9 cellular contexts compared by ENCODE assay signal in the genomic region with DNA sequence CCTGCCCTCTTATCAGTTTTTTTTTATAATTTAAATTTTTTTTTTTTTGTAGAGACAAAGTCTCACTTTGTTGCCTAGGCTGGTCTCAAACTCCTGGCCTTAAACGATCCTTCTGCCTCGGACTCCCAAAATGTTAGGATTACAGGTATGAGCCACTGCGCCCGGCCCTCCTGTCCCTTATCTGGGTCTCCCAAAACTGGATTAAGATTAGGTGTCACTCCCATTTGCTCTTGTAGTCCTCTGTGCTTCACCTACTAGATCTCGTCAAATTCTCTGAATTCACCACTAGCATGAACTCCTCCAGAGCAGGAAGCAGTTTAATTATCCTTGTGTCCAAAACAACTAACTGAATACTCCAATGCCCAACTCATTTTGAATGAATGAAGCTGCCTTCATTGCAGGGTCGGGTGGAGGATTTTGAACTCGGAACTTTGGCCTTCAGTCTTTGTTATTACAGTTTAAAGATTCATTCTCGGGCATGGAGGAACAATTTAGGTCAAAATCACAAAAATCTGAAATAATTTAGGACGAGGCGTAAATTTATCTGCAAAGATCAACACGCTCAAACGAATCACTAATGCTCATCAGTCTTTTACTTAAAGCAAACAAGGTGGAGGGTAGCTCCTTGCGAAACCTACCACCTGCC. TPM values are rescaled to one million over a fixed set of nuclear protein-coding genes. Genes with fewer than 3 reads are reported as not detected.
DNase-seq lines count a peak whose midpoint lies in the region; ATAC-seq and TF ChIP-seq lines count a peak whose summit lies in the region.
"Had no signal": no experiment of that assay in that cellular context is flagged by ENCODE, and none has a peak within 500 bp of the region (broad histone marks: within the 10 kb centered on the region; RNA-seq: fewer than 3 reads in every experiment).

No MANE protein-coding gene starts in this region.

- no peaks in the 10 kb centered on the region for H3K9me3 Mint-ChIP-seq in activated B cell treated with CpG ODN at 0.5 μM for 24 hours
- H3K9me3 Mint-ChIP-seq in stimulated activated naive B cell treated with anti-CD40 and anti-IgM and Interleukin-4, amounts not matched to agents 10 μg/mL and 1 μg/mL and 100 μg/mL, for 72 hours, result no peaks in the 10 kb centered on the region

- CTCF ChIA-PET in activated B cell treated with CpG ODN at 0.5 μM for 24 hours (lab: Charles Lee), result interaction anchor here (0.7 to 1.3 kb wide), 2 partner anchors 25 to 101 kb away, joined by 4 read pairs; partner anchors contain the start of gene TUFM

- peak overlapping the region; percentile 87; the same call in 1 of the 2 replicates for H3K4me3 ChIP-seq in iPS DF 6.9 (ENCODE audit: low read length)

- peaks cover 37% of the 10 kb centered on the region for H3K4me1 Mint-ChIP-seq in activated B cell treated with CpG ODN at 0.5 μM for 24 hours
- H3K4me1 Mint-ChIP-seq in stimulated activated naive B cell treated with anti-CD40 and anti-IgM and Interleukin-4, amounts not matched to agents 10 μg/mL and 1 μg/mL and 100 μg/mL, for 72 hours, result peaks cover 26 to 58% of the 10 kb centered on the region in 2 donors

- no peak for TF ChIP-seq CTCF in activated B cell treated with CpG ODN at 0.5 μM for 24 hours (IDR thresholded peaks at IDR 0.05)

- POLR2A ChIA-PET in activated B cell treated with CpG ODN at 0.5 μM for 24 hours (lab: Charles Lee), result interaction anchor here (0.5 to 5.1 kb wide), 24 partner anchors 9 to 1271 kb away, joined by 3 to 74 read pairs (median 8); partner anchors contain the start of genes APOBR, CD19, CLN3 and NFATC2IP

- H3K36me3 ChIP-seq in iPS DF 6.9 (ENCODE audit: control insufficient read depth, insufficient read depth, low read length), result peaks cover 13% of the 10 kb centered on the region; the same call in 1 of the 2 replicates

- peak; percentile 14 for DNase-seq in NCI-H748 (lab: John Stamatoyannopoulos, UW; ENCODE audit: unreplicated experiment)
- no peak for DNase-seq in NCI-H748 treated with DMSO at 0.1 percent for 48 hours (lab: John Stamatoyannopoulos, UW)
- no peak for DNase-seq in activated B cell treated with CpG ODN at 0.5 μM for 24 hours
- DNase-seq in iPS DF 6.9 (ENCODE audit: low read depth, low spot score), result no peak
- no peak for DNase-seq in stimulated activated naive B cell treated with anti-CD40 and anti-IgM and Interleukin-4, amounts not matched to agents 10 μg/mL and 1 μg/mL and 100 μg/mL, for 72 hours
- DNase-seq in NCI-H2029 (lab: John Stamatoyannopoulos, UW), result no peak
- no peak for DNase-seq in islet precursor cell
- DNase-seq in NCI-H446 (lab: John Stamatoyannopoulos, UW), result no peak

- no peaks in the 10 kb centered on the region; the same call in 1 of the 2 replicates for H3K4me1 ChIP-seq in iPS DF 6.9 (ENCODE audit: control insufficient read depth, insufficient read depth, low read length)

- H3K27me3 ChIP-seq in iPS DF 6.9 (ENCODE audit: control insufficient read depth, insufficient read depth, low read length), result no peaks in the 10 kb centered on the region

- peak overlapping the region; percentile 79 for H3K4me3 Mint-ChIP-seq in activated B cell treated with CpG ODN at 0.5 μM for 24 hours
- H3K4me3 Mint-ChIP-seq in stimulated activated naive B cell treated with anti-CD40 and anti-IgM and Interleukin-4, amounts not matched to agents 10 μg/mL and 1 μg/mL and 100 μg/mL, for 72 hours, result peak overlapping the region; percentile 89 to 99

- H3K27ac Mint-ChIP-seq in activated B cell treated with CpG ODN at 0.5 μM for 24 hours, result peak overlapping the region; percentile 89
- H3K27ac Mint-ChIP-seq in stimulated activated naive B cell treated with anti-CD40 and anti-IgM and Interleukin-4, amounts not matched to agents 10 μg/mL and 1 μg/mL and 100 μg/mL, for 72 hours, result peak overlapping the region; percentile 96

- intact Hi-C loops in activated B cell treated with CpG ODN at 0.5 μM for 24 hours (cut with micrococcal nuclease), result loop anchor here (5.0 kb wide), 3 partner anchors 270 to 1175 kb away; partner anchors contain the start of genes APOBR, CLN3, HIRIP3 and INO80E

- WGBS in iPS DF 6.9 (ENCODE audit: insufficient coverage, insufficient read length), result no CpG with 5 or more reads among the region's 13 CpGs

- H3K27me3 Mint-ChIP-seq in activated B cell treated with CpG ODN at 0.5 μM for 24 hours, result no peaks in the 10 kb centered on the region
- no peaks in the 10 kb centered on the region for H3K27me3 Mint-ChIP-seq in stimulated activated naive B cell treated with anti-CD40 and anti-IgM and Interleukin-4, amounts not matched to agents 10 μg/mL and 1 μg/mL and 100 μg/mL, for 72 hours

- no peaks in the 10 kb centered on the region for H3K9me3 ChIP-seq in iPS DF 6.9 (ENCODE audit: control insufficient read depth, insufficient read depth, low read length)

- peaks cover 33% of the 10 kb centered on the region for H3K36me3 Mint-ChIP-seq in activated B cell treated with CpG ODN at 0.5 μM for 24 hours (ENCODE audit: low read depth)
- H3K36me3 Mint-ChIP-seq in stimulated activated naive B cell treated with anti-CD40 and anti-IgM and Interleukin-4, amounts not matched to agents 10 μg/mL and 1 μg/mL and 100 μg/mL, for 72 hours, result peaks cover 33 to 44% of the 10 kb centered on the region in 2 donors

- no peak for ATAC-seq in activated B cell treated with CpG ODN at 0.5 μM for 24 hours (ENCODE audit: low read depth)
- no peak for ATAC-seq in stimulated activated naive B cell treated with anti-CD40 and anti-IgM and Interleukin-4, amounts not matched to agents 10 μg/mL and 1 μg/mL and 100 μg/mL, for 72 hours (replicated peaks)

- H3K27ac ChIP-seq in iPS DF 6.9 (ENCODE audit: low read length), result no peak overlapping the region

RNA-seq across cellular contexts. Expression of gene ATXN2L, which starts 0.8 kb away (rescaled TPM):
- 285 and 335 TPM in 2 replicates for total RNA-seq in activated B cell treated with CpG ODN at 0.5 μM for 24 hours

RNA-seq across cellular contexts. Expression of gene TUFM, which starts 24.2 kb away (rescaled TPM):
- 189 and 206 TPM in 2 replicates for total RNA-seq in activated B cell treated with CpG ODN at 0.5 μM for 24 hours

RNA-seq across cellular contexts. Expression of gene SH2B1, which starts 41.6 kb away (rescaled TPM):
- 65.5 and 77.1 TPM in 2 replicates for total RNA-seq in activated B cell treated with CpG ODN at 0.5 μM for 24 hours

RNA-seq across cellular contexts. Expression of gene ATP2A1, which starts 56.3 kb away (rescaled TPM):
- total RNA-seq in activated B cell treated with CpG ODN at 0.5 μM for 24 hours, result 0.71 and 1.0 TPM in 2 replicates
- total RNA-seq: Daoy had no signal
